In genomic region chr16:7394936-7395335, GRCh38 we compare ENCODE assay signal across 22 cellular contexts.
A peak's percentile ranks its signal among the peaks of the same experiment; 100 is the strongest.
DNase-seq lines count a peak whose midpoint lies in the region; ATAC-seq, FAIRE-seq and TF ChIP-seq lines count a peak whose summit lies in the region.
"Had no signal": no experiment of that assay in that cellular context is flagged by ENCODE, and none has a peak within 500 bp of the region (broad histone marks: within the 10 kb centered on the region; RNA-seq: fewer than 3 reads in every experiment).

No MANE protein-coding gene starts in this region.

- H3K27ac ChIP-seq in HepG2 (ENCODE audit: extremely low read length, insufficient read depth, low read length) (no peak overlapping the region), right lobe of liver (no peak overlapping the region), caudate nucleus (ENCODE audit: low read depth, low read length) (peak overlapping the region; percentile 39), gastrocnemius medialis (peak overlapping the region in 3 of 4 donors; percentile 7 to 39 (median 14))
- H3K27ac ChIP-seq: 22Rv1 had no signal

- WGBS in HepG2 (ENCODE audit: low lambda C conversion rate) = under 1% methylated on average over 3 of the region's 3 CpGs
- 46% methylated on average over 3 of the region's 3 CpGs for WGBS in right lobe of liver (ENCODE audit: insufficient coverage, low coverage, low lambda C conversion rate, missing lambda C conversion rate)

- no peak overlapping the region for H2AFZ ChIP-seq in HepG2 (ENCODE audit: low read length)
- H2AFZ ChIP-seq: GM23338 had no signal

- H3K9ac ChIP-seq in HepG2 (ENCODE audit: insufficient read depth, low read depth, low read length) = no peak overlapping the region

- H3K36me3 ChIP-seq in HepG2 (replicated peaks in 1 of 2; ENCODE audit: control insufficient read depth in 1 of 2, insufficient read depth in 2 of 2, low read length in 2 of 2) (no peaks in the 10 kb centered on the region), right lobe of liver (no peaks in the 10 kb centered on the region), gastrocnemius medialis (no peaks in the 10 kb centered on the region)
- H3K36me3 ChIP-seq: HAP-1 had no signal

- H3K4me3 Mint-ChIP-seq in nephron = no peak overlapping the region
- H3K4me3 Mint-ChIP-seq: CD4-positive, alpha-beta memory T cell; GM23338; HFFc6 had no signal

- POLR2A ChIA-PET in HepG2 (lab: Yijun Ruan, JAX) = no interaction called here

- FAIRE-seq in HepG2 (lab: Jason Lieb, UNC) = no peak
- FAIRE-seq: A204.1, H54 had no signal

- no peak for TF ChIP-seq RAD21 in HepG2 (CRISPR knock-in tag; IDR thresholded peaks at IDR 0.05)

- H3K4me1 ChIP-seq in HepG2 (ENCODE audit: insufficient read depth, low read length) = no peaks in the 10 kb centered on the region
- no peaks in the 10 kb centered on the region for H3K4me1 ChIP-seq in right lobe of liver
- H3K4me1 ChIP-seq in gastrocnemius medialis = peaks cover 47 to 61% of the 10 kb centered on the region in 2 donors
- H3K4me1 ChIP-seq: HAP-1 had no signal

- TF ChIP-seq EP300 in HepG2 (IDR thresholded peaks at IDR 0.05; ENCODE audit: low read depth in 2 of 2, low read length in 2 of 2) (no peak), HepG2 (CRISPR knock-in tag; IDR thresholded peaks at IDR 0.05; ENCODE audit: borderline replicate concordance) (no peak)

- in situ Hi-C loops in HepG2 (cut with HindIII; ENCODE audit: extremely low pct_ligation_motif_present, low pct_unique_long_range_greater_than_20kb) = no loop called here
- in situ Hi-C loops in gastrocnemius medialis (cut with MboI; ENCODE audit: low sequenced_read_pairs in 4 of 4) = no loop called here

- TF ChIP-seq POLR2A in HepG2 (IDR thresholded peaks at IDR 0.05; ENCODE audit: insufficient read depth in 1 of 2, low read depth in 2 of 2, low read length in 2 of 2) = no peak
- TF ChIP-seq POLR2A in right lobe of liver (IDR thresholded peaks at IDR 0.05) = no peak
- TF ChIP-seq POLR2A in gastrocnemius medialis (IDR thresholded peaks at IDR 0.05) = no peak

- no peaks in the 10 kb centered on the region for H3K36me3 Mint-ChIP-seq in nephron (ENCODE audit: low read depth)
- H3K36me3 Mint-ChIP-seq: CD4-positive, alpha-beta memory T cell had no signal

- BruUV-seq in HepG2 (replicated peaks; lab: Mats Ljungman, UMichigan) = no TSS peak

- H3K79me2 ChIP-seq in HepG2 (ENCODE audit: insufficient read depth, low read length) = no peaks in the 10 kb centered on the region

- no peak for ATAC-seq in HepG2
- ATAC-seq in right lobe of liver = no peak
- no peak for ATAC-seq in gastrocnemius medialis
- ATAC-seq: GM23338 had no signal

- H3K9me3 Mint-ChIP-seq in nephron = no peaks in the 10 kb centered on the region

- no peaks in the 10 kb centered on the region for H3K27me3 Mint-ChIP-seq in nephron (ENCODE audit: low read depth)
- H3K27me3 Mint-ChIP-seq: CD4-positive, alpha-beta memory T cell had no signal

- CTCF ChIA-PET in HepG2 (lab: Yijun Ruan, JAX; ENCODE audit: low intra/inter-chr PET ratio, low total read pairs) = no interaction called here

- H3K4me3 ChIP-seq in HepG2 (replicated peaks in 1 of 3; ENCODE audit: insufficient read depth in 1 of 3, low read depth in 2 of 3, low read length in 3 of 3) = no peak overlapping the region
- H3K4me3 ChIP-seq in right lobe of liver = no peak overlapping the region
- H3K4me3 ChIP-seq in gastrocnemius medialis = no peak overlapping the region
- H3K4me3 ChIP-seq: GM23338, HAP-1 had no signal

- no peak for TF ChIP-seq CTCF in HepG2 (CRISPR knock-in tag; IDR thresholded peaks at IDR 0.05)
- TF ChIP-seq CTCF in right lobe of liver (IDR thresholded peaks at IDR 0.05) = no peak
- no peak for TF ChIP-seq CTCF in nephron (IDR thresholded peaks at IDR 0.05; ENCODE audit: unreplicated experiment in 3 of 3)
- no peak for TF ChIP-seq CTCF in gastrocnemius medialis (IDR thresholded peaks at IDR 0.05 in 4 of 5, conservative IDR thresholded peaks at IDR 0.05 in 1 of 5)

- H3K9me3 ChIP-seq in HepG2 (ENCODE audit: low read length) (peaks cover 15% of the 10 kb centered on the region), right lobe of liver (no peaks in the 10 kb centered on the region), gastrocnemius medialis (no peaks in the 10 kb centered on the region)
- H3K9me3 ChIP-seq: HAP-1 had no signal

- no peaks in the 10 kb centered on the region for H4K20me1 ChIP-seq in HepG2 (ENCODE audit: insufficient read depth, low read length)

- DNase-seq in HepG2 (ENCODE audit: low spot score) (no peak), right lobe of liver (no peak), caudate nucleus (lab: John Stamatoyannopoulos, UW) (no peak), gastrocnemius medialis (no peak), T-helper 1 cell (no peak), HuH-7.5 (ENCODE audit: low spot score) (no peak), GM03348 (ENCODE audit: low spot score) (no peak)
- DNase-seq: ACHN; C1 segment of cervical spinal cord; Calu3; CD4-positive, alpha-beta memory T cell; COR-L47; DMS53; DMS79 treated with DMSO at 0.1 percent for 48 hours; GF-D8; HFFc6 had no signal

- peaks cover 38% of the 10 kb centered on the region for H3K4me1 Mint-ChIP-seq in nephron
- H3K4me1 Mint-ChIP-seq: CD4-positive, alpha-beta memory T cell; GM23338 had no signal

- H3K27ac Mint-ChIP-seq in nephron = peak overlapping the region; percentile 15 to 66 (median 34)
- H3K27ac Mint-ChIP-seq: CD4-positive, alpha-beta memory T cell; HFFc6 had no signal

- intact Hi-C loops in HepG2 (cut with micrococcal nuclease; ENCODE audit: unreplicated experiment) (no loop called here), right lobe of liver (cut with DNase I) (no loop called here), gastrocnemius medialis (cut with DNase I; ENCODE audit: low total_unique reads) (no loop called here)

- H3K27me3 ChIP-seq in HepG2 (ENCODE audit: control insufficient read depth in 1 of 2, insufficient read depth in 2 of 2, low read length in 2 of 2) (no peaks in the 10 kb centered on the region), right lobe of liver (no peaks in the 10 kb centered on the region), gastrocnemius medialis (no peaks in the 10 kb centered on the region)

- H3K4me2 ChIP-seq in HepG2 (ENCODE audit: low read depth, low read length) = no peak overlapping the region
- H3K4me2 ChIP-seq: GM23338 had no signal

TF ChIP-seq in HepG2, 621 proteins besides CTCF, POLR2A, EP300 and RAD21:
- TF ChIP-seq AGO2 (optimal IDR thresholded peaks at IDR 0.05; ENCODE audit: low read depth, low read length) (no peak), ZIK1 (CRISPR knock-in tag; IDR thresholded peaks at IDR 0.05; ENCODE audit: borderline replicate concordance, low read depth) (no peak), MAFK (conservative IDR thresholded peaks at IDR 0.05 in 1 of 2, IDR thresholded peaks at IDR 0.05 in 1 of 2; ENCODE audit: low read length in 2 of 2) (peak; percentile 98 to 100), HMG20A (CRISPR knock-in tag; IDR thresholded peaks at IDR 0.05; ENCODE audit: borderline replicate concordance) (no peak), MAFF (IDR thresholded peaks at IDR 0.05; ENCODE audit: low read depth, low read length) (peak; percentile 99), ELF4 (CRISPR knock-in tag; IDR thresholded peaks at IDR 0.05; ENCODE audit: borderline replicate concordance) (no peak), NCOR1 (IDR thresholded peaks at IDR 0.05; ENCODE audit: borderline replicate concordance, low read length) (no peak), HOXA3 (CRISPR knock-in tag; IDR thresholded peaks at IDR 0.05) (no peak)
- TF ChIP-seq, protein P1, sequence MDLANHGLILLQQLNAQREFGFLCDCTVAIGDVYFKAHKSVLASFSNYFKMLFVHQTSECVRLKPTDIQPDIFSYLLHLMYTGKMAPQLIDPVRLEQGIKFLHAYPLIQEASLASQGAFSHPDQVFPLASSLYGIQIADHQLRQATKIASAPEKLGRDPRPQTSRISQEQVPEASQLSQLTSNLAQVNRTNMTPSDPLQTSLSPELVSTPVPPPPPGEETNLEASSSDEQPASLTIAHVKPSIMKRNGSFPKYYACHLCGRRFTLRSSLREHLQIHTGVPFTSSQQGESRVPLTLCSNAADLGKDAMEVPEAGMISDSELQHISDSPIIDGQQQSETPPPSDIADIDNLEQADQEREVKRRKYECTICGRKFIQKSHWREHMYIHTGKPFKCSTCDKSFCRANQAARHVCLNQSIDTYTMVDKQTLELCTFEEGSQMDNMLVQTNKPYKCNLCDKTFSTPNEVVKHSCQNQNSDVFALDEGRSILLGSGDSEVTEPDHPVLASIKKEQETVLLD (CRISPR knock-in tag; IDR thresholded peaks at IDR 0.05; ENCODE audit: low read depth) = no peak
- TF ChIP-seq, protein P2, sequence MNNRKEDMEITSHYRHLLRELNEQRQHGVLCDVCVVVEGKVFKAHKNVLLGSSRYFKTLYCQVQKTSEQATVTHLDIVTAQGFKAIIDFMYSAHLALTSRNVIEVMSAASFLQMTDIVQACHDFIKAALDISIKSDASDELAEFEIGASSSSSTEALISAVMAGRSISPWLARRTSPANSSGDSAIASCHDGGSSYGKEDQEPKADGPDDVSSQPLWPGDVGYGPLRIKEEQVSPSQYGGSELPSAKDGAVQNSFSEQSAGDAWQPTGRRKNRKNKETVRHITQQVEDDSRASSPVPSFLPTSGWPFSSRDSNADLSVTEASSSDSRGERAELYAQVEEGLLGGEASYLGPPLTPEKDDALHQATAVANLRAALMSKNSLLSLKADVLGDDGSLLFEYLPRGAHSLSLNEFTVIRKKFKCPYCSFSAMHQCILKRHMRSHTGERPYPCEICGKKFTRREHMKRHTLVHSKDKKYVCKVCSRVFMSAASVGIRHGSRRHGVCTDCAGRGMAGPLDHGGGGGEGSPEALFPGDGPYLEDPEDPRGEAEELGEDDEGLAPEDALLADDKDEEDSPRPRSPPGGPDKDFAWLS (CRISPR knock-in tag; IDR thresholded peaks at IDR 0.05; ENCODE audit: borderline replicate concordance) = no peak

Comparison
In these comparisons a context has a peak if more than half of its experiments do, and no peak if none do; other contexts are left out.
1. H3K27ac ChIP-seq: peak in caudate nucleus (single experiment) and gastrocnemius medialis (3 of 4); none in HepG2 (single experiment) and right lobe of liver (0 of 3).